In genomic region chr7:42096681-42097637, GRCh38 we compare ENCODE assay signal across 12 cellular contexts.
A peak's percentile ranks its signal among the peaks of the same experiment; 100 is the strongest.
DNase-seq lines count a peak whose midpoint lies in the region; ATAC-seq and TF ChIP-seq lines count a peak whose summit lies in the region.
"Had no signal": no experiment of that assay in that cellular context is flagged by ENCODE, and none has a peak within 500 bp of the region (broad histone marks: within the 10 kb centered on the region; RNA-seq: fewer than 3 reads in every experiment).

No MANE protein-coding gene starts in this region.

- peak overlapping the region; percentile 49 for H3K27ac ChIP-seq in GM23248
- no peak overlapping the region for H3K27ac ChIP-seq in body of pancreas
- H3K27ac ChIP-seq in right cardiac atrium (ENCODE audit: low read length) = no peak overlapping the region

- H3K4me3 ChIP-seq in GM23248 = no peak overlapping the region
- no peak overlapping the region for H3K4me3 ChIP-seq in body of pancreas
- no peak overlapping the region for H3K4me3 ChIP-seq in right cardiac atrium (ENCODE audit: low read length)

- no peaks in the 10 kb centered on the region for H3K36me3 ChIP-seq in GM23248 (ENCODE audit: low read depth)
- H3K36me3 ChIP-seq in body of pancreas (replicated peaks in 1 of 2; ENCODE audit: insufficient read depth in 1 of 2, low read depth in 2 of 2) = no peaks in the 10 kb centered on the region

- in situ Hi-C loops in GM23248 (cut with MboI) = no loop called here

- H3K9me3 ChIP-seq in GM23248 (ENCODE audit: low read depth) (no peaks in the 10 kb centered on the region), body of pancreas (no peaks in the 10 kb centered on the region), right cardiac atrium (ENCODE audit: control insufficient read depth, low read length) (no peaks in the 10 kb centered on the region)

- H3F3A ChIP-seq in GM23248 (ENCODE audit: insufficient read depth) = peaks cover 5% of the 10 kb centered on the region; the same call in 1 of the 2 replicates

- no peak overlapping the region for H2AFZ ChIP-seq in GM23248

- peak overlapping the region; percentile 32 for H3K4me2 ChIP-seq in GM23248 (ENCODE audit: unreplicated experiment)

- ATAC-seq in body of pancreas (peak; percentile 24), right cardiac atrium (peak; percentile 89 to 96), sciatic nerve (peak; percentile 65), left colon (no peak)

- H3K79me2 ChIP-seq in GM23248 (ENCODE audit: insufficient read depth) = peaks cover 3% of the 10 kb centered on the region; the same call in 1 of the 2 replicates

- no peaks in the 10 kb centered on the region for H4K20me1 ChIP-seq in GM23248 (ENCODE audit: insufficient read depth)

- DNase-seq in GM23248 = peak; percentile 31
- peak in 3 of 4 donors; percentile 15 to 31 (median 30) for DNase-seq in body of pancreas
- DNase-seq in right cardiac atrium = peak; percentile 67 to 91 (median 87)
- no peak for DNase-seq in sciatic nerve (ENCODE audit: low spot score)
- DNase-seq in NCI-H2196 (lab: John Stamatoyannopoulos, UW; ENCODE audit: unreplicated experiment) = no peak
- no peak for DNase-seq in GOT3 (lab: John Stamatoyannopoulos, UW)
- DNase-seq in left colon = no peak
- no peak for DNase-seq in activated CD4-positive, alpha-beta T cell treated with anti-CD3 and anti-CD28 coated beads for 4 hours
- DNase-seq: activated T-cell treated with anti-CD3 and anti-CD28 coated beads, Interleukin-2, amount 50 U/mL, for 48 hours; cortex of kidney; NCI-H1436; posterior cingulate gyrus had no signal

- 56 to 58% methylated on average over 12 of the region's 12 CpGs for WGBS in GM23248 (ENCODE audit: low coverage in 1 of 2, low lambda C conversion rate in 2 of 2, missing lambda C conversion rate in 2 of 2), 2 experiments
- WGBS in body of pancreas, 2 donors = 45 to 54% methylated on average over 11 to 12 of the region's 12 CpGs
- WGBS in right cardiac atrium = 50% methylated on average over 12 of the region's 12 CpGs

- H3K9ac ChIP-seq in GM23248 = peak overlapping the region; percentile 19; the same call in 1 of the 2 replicates

- H3K27me3 ChIP-seq in GM23248 (replicated peaks; ENCODE audit: insufficient read depth) (no peaks in the 10 kb centered on the region), body of pancreas (no peaks in the 10 kb centered on the region), right cardiac atrium (ENCODE audit: control insufficient read depth, insufficient read depth) (no peaks in the 10 kb centered on the region)

- no peak for TF ChIP-seq POLR2A in body of pancreas (IDR thresholded peaks at IDR 0.05)

- no peaks in the 10 kb centered on the region for H3K9me2 ChIP-seq in GM23248 (ENCODE audit: insufficient read depth)

- H3K4me1 ChIP-seq in GM23248 (ENCODE audit: insufficient read depth) (peaks cover 24% of the 10 kb centered on the region), body of pancreas (no peaks in the 10 kb centered on the region), right cardiac atrium (ENCODE audit: control insufficient read depth, insufficient read depth, low read length) (peaks cover 7% of the 10 kb centered on the region)

- intact Hi-C loops in body of pancreas (cut with DNase I) = no loop called here
- intact Hi-C loops in right cardiac atrium (cut with DNase I) = no loop called here
- intact Hi-C loops in sciatic nerve (cut with DNase I) = no loop called here
- intact Hi-C loops in left colon (cut with DNase I, micrococcal nuclease) = no loop called here

- no peak for TF ChIP-seq CTCF in body of pancreas (IDR thresholded peaks at IDR 0.05)

Comparison
In these comparisons a context has a peak if more than half of its experiments do, and no peak if none do; other contexts are left out.
1. DNase-seq: peak in GM23248 (single experiment), body of pancreas (3 of 4) and right cardiac atrium (3 of 3); none in sciatic nerve (single experiment), NCI-H2196 (single experiment), GOT3 (single experiment), left colon (0 of 2) and activated CD4-positive, alpha-beta T cell treated with anti-CD3 and anti-CD28 coated beads for 4 hours (0 of 2).